ENCODE assay signal across 8 cellular contexts in genomic region chr11:45102810-45103621, GRCh38. TPM values are rescaled to one million over a fixed set of nuclear protein-coding genes. Genes with fewer than 3 reads are reported as not detected.
DNase-seq lines count a peak whose midpoint lies in the region; ATAC-seq and TF ChIP-seq lines count a peak whose summit lies in the region.

No MANE protein-coding gene starts in this region.

- H3K9me3 ChIP-seq in SJSA1 (replicated peaks) = no peaks in the 10 kb centered on the region

- peaks cover 12% of the 10 kb centered on the region for H3K4me1 Mint-ChIP-seq in activated naive CD4-positive, alpha-beta T cell treated with anti-CD3 and anti-CD28 coated beads for 36 hours (ENCODE audit: low read depth)

- peak; percentile 75 for ATAC-seq in GM19452 (IDR thresholded peaks at IDR 0.05; ENCODE audit: unreplicated experiment)

- DNase-seq in COLO829 (ENCODE audit: low spot score) (peak; percentile 48), SJSA1 (ENCODE audit: low read depth in 1 of 2, low spot score in 2 of 2) (peak; percentile 92 to 97), head of caudate nucleus (peak in 38 of 42 donors; percentile 34 to 84 (median 64)), retinal pigment epithelial cell (ENCODE audit: low read depth) (no peak), globus pallidus (ENCODE audit: low spot score) (no peak)
- peak; percentile 85 for DNase-seq in activated naive CD4-positive, alpha-beta T cell treated with anti-CD3 and anti-CD28 coated beads for 36 hours

- no peaks in the 10 kb centered on the region; the same call in 1 of the 2 replicates for H3K27me3 ChIP-seq in SJSA1 (replicated peaks)

- H3K27ac Mint-ChIP-seq in activated naive CD4-positive, alpha-beta T cell treated with anti-CD3 and anti-CD28 coated beads for 36 hours = peak overlapping the region; percentile 18

- TF ChIP-seq RAD21 in Ishikawa (IDR thresholded peaks at IDR 0.05; ENCODE audit: low read depth) = peak; percentile 96

- H3K4me1 ChIP-seq in SJSA1 (replicated peaks) = peaks cover 12% of the 10 kb centered on the region

- H3K36me3 ChIP-seq in SJSA1 = no peaks in the 10 kb centered on the region

- H3K27me3 Mint-ChIP-seq in activated naive CD4-positive, alpha-beta T cell treated with anti-CD3 and anti-CD28 coated beads for 36 hours (ENCODE audit: low read depth) = peaks cover 12% of the 10 kb centered on the region

- H3K4me3 ChIP-seq in SJSA1 = peak overlapping the region; percentile 7; the same call in 1 of the 2 replicates
- H3K4me3 ChIP-seq in retinal pigment epithelial cell (ENCODE audit: low read length) = no peak overlapping the region

- intact Hi-C loops in activated naive CD4-positive, alpha-beta T cell treated with anti-CD3 and anti-CD28 coated beads for 36 hours (cut with micrococcal nuclease) = loop anchor here (1.0 to 10.0 kb wide), 7 partner anchors 14 to 478 kb away; partner anchors contain the start of genes TP53I11 and TSPAN18
- intact Hi-C loops in head of caudate nucleus (cut with DNase I) = loop anchor here (10.0 kb wide), 1 partner anchor 478 kb away; no protein-coding TSS in a partner anchor

- H3K36me3 Mint-ChIP-seq in activated naive CD4-positive, alpha-beta T cell treated with anti-CD3 and anti-CD28 coated beads for 36 hours (ENCODE audit: low read depth) = no peaks in the 10 kb centered on the region

- CTCF ChIA-PET in activated naive CD4-positive, alpha-beta T cell treated with anti-CD3 and anti-CD28 coated beads for 36 hours (lab: Charles Lee) = interaction anchor here (0.7 to 21.8 kb wide), 38 partner anchors 9 to 546 kb away, joined by 3 to 741 read pairs (median 4); no protein-coding TSS in a partner anchor

- TF ChIP-seq CTCF in retinal pigment epithelial cell (conservative IDR thresholded peaks at IDR 0.05; ENCODE audit: low read depth, low read length) = peak; percentile 94

- H3K4me3 Mint-ChIP-seq in activated naive CD4-positive, alpha-beta T cell treated with anti-CD3 and anti-CD28 coated beads for 36 hours = peak overlapping the region; percentile 41

- H3K9me3 Mint-ChIP-seq in activated naive CD4-positive, alpha-beta T cell treated with anti-CD3 and anti-CD28 coated beads for 36 hours = no peaks in the 10 kb centered on the region

- H3K27ac ChIP-seq in SJSA1 = peak overlapping the region; percentile 26; the same call in 1 of the 2 replicates

- no peak for TF ChIP-seq EP300 in Ishikawa (IDR thresholded peaks at IDR 0.05; ENCODE audit: borderline replicate concordance)

TF ChIP-seq in Ishikawa, 13 proteins besides CTCF, POLR2A, EP300 and RAD21:
- no peak for TF ChIP-seq EGR1 (IDR thresholded peaks at IDR 0.05)
- TF ChIP-seq TEAD4 (IDR thresholded peaks at IDR 0.05) = no peak
- TF ChIP-seq USF1 (IDR thresholded peaks at IDR 0.05) = no peak
- TF ChIP-seq TAF1 (IDR thresholded peaks at IDR 0.05; ENCODE audit: low read depth) = no peak
- TF ChIP-seq FOXM1 (IDR thresholded peaks at IDR 0.05; ENCODE audit: borderline replicate concordance, low read depth) = no peak
- TF ChIP-seq CREB1 (IDR thresholded peaks at IDR 0.05; ENCODE audit: low read depth) = no peak
- TF ChIP-seq REST (IDR thresholded peaks at IDR 0.05; ENCODE audit: low read depth) = no peak
- TF ChIP-seq NFIC (IDR thresholded peaks at IDR 0.05) = no peak
- no peak for TF ChIP-seq ZBTB7A (IDR thresholded peaks at IDR 0.05; ENCODE audit: low read depth)
- TF ChIP-seq YY1 (IDR thresholded peaks at IDR 0.05; ENCODE audit: low read depth) = no peak
- TF ChIP-seq MAX (IDR thresholded peaks at IDR 0.05) = no peak
- no peak for TF ChIP-seq CEBPB (IDR thresholded peaks at IDR 0.05)
- no peak for TF ChIP-seq TCF12 (IDR thresholded peaks at IDR 0.05; ENCODE audit: low read depth)

RNA-seq across cellular contexts. Expression of gene PRDM11, which starts 43.4 kb away (rescaled TPM):
- total RNA-seq in SJSA1 (2014; rRNA removed; shearing (Covaris generic)) = 3.4 and 6.7 TPM in 2 replicates
- 1 to 10 TPM in 1 of 2 experiments, under 1 TPM in 1; 0.81 to 1.3 TPM for total RNA-seq in activated naive CD4-positive, alpha-beta T cell treated with anti-CD3 and anti-CD28 coated beads for 36 hours

Comparison
In these comparisons a context has a peak if more than half of its experiments do, and no peak if none do; other contexts are left out.
1. DNase-seq: peak in COLO829 (single experiment), SJSA1 (2 of 2), activated naive CD4-positive, alpha-beta T cell treated with anti-CD3 and anti-CD28 coated beads for 36 hours (single experiment) and head of caudate nucleus (38 of 42); none in retinal pigment epithelial cell (single experiment) and globus pallidus (single experiment).